In genomic region chr19:4246767-4247593, GRCh38 we compare ENCODE assay signal across 8 cellular contexts.
DNase-seq lines count a peak whose midpoint lies in the region; ATAC-seq lines count a peak whose summit lies in the region.

Gene YJU2 (plus strand): TSS chr19:4247080. CDS start chr19:4247147, 67 bp downstream.

- DNase-seq in Ammon's horn (ENCODE audit: low spot score) (peak; percentile 98), NCI-H446 treated with DMSO at 0.1 percent for 48 hours (lab: John Stamatoyannopoulos, UW) (peak; percentile 99), cerebellar cortex (ENCODE audit: low spot score) (peak; percentile 99), islet precursor cell (peak; percentile 99)
- DNase-seq in stimulated activated CD4-positive, alpha-beta T cell treated with anti-CD3 and anti-CD28 coated beads, Interleukin-12 subunit alpha, Interleukin-12 subunit beta, amount 100 ng/mL, for 48 hours (ENCODE audit: low read depth in 2 of 3, low spot score in 1 of 3): peak; percentile 98 to 99 (median 98)

- ATAC-seq in GM19043 (IDR thresholded peaks at IDR 0.05; ENCODE audit: low read depth, unreplicated experiment) (peak; percentile 74), HG03378 (IDR thresholded peaks at IDR 0.05; ENCODE audit: unreplicated experiment) (peak; percentile 75)
- peak; percentile 91 to 93 for ATAC-seq in activated CD4-positive, CD25-positive, alpha-beta regulatory T cell treated with anti-CD3 and anti-CD28 coated beads, Interleukin-2, amount 50 U/mL, for 24 hours

Comparison
In these comparisons a context has a peak if more than half of its experiments do, and no peak if none do; other contexts are left out.
1. Peak in every context shown above with its lines: DNase-seq and ATAC-seq.